11 cellular contexts compared by ENCODE assay signal in the genomic region with DNA sequence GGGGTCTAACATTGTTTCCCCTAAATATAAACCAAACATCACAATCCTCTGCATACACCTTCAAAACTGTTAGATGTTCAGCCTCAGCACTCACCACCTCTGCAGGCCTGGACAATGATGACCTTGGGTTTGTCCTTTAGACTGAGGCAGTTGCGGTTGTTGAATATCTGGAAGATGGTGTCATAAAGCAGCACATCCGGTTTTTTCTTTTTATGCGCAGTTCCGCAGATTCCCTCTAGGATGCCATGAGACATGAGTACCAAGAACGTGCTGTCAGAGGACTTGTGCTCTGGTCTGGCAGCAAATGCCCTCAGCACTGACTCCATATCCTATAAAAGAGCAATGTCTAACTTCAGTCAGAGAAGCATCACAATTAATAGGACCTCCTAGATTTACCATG. TPM values are rescaled to one million over a fixed set of nuclear protein-coding genes. Genes with fewer than 3 reads are reported as not detected.
A peak's percentile ranks its signal among the peaks of the same experiment; 100 is the strongest.
DNase-seq lines count a peak whose midpoint lies in the region; ATAC-seq, FAIRE-seq and TF ChIP-seq lines count a peak whose summit lies in the region.
"Had no signal": no experiment of that assay in that cellular context is flagged by ENCODE, and none has a peak within 500 bp of the region (broad histone marks: within the 10 kb centered on the region; RNA-seq: fewer than 3 reads in every experiment).

No MANE protein-coding gene starts in this region.

- TF ChIP-seq CTCF in epithelial cell of proximal tubule (conservative IDR thresholded peaks at IDR 0.05; ENCODE audit: low read depth, low read length) = peak; percentile 20

- H3K4me3 ChIP-seq in epithelial cell of proximal tubule (ENCODE audit: low read depth, low read length) = no peak overlapping the region
- H3K4me3 ChIP-seq: SJSA1 had no signal

- in situ Hi-C loops in ACHN (cut with HindIII; ENCODE audit: low pct_ligation_motif_present, low pct_unique_long_range_greater_than_20kb, low sequenced_read_pairs) = no loop called here

- DNase-seq in ACHN = peak; percentile 49
- peak; percentile 37 for DNase-seq in EL
- peak; percentile 41 for DNase-seq in NAMALWA (ENCODE audit: low spot score)
- DNase-seq in epithelial cell of proximal tubule (ENCODE audit: low read depth) = no peak
- DNase-seq in NCI-H187 (lab: John Stamatoyannopoulos, UW) = no peak
- DNase-seq in GM12891 (ENCODE audit: insufficient read length, low spot score) = no peak
- DNase-seq: NCI-H2107 had no signal

- ATAC-seq in GM18907 (IDR thresholded peaks at IDR 0.05; ENCODE audit: unreplicated experiment) = no peak
- ATAC-seq in GM18520 (IDR thresholded peaks at IDR 0.05; ENCODE audit: unreplicated experiment) = no peak

- no peak for FAIRE-seq in GM12891 (lab: Jason Lieb, UNC)

- no peak for TF ChIP-seq POLR2A in GM12891 (IDR thresholded peaks at IDR 0.05; ENCODE audit: low read depth, low read length)

TF ChIP-seq in GM12891, 5 proteins besides CTCF, POLR2A, EP300 and RAD21:
- TF ChIP-seq POU2F2 (IDR thresholded peaks at IDR 0.05; ENCODE audit: low read depth, low read length) (no peak), POLR2AphosphoS5 (IDR thresholded peaks at IDR 0.05; ENCODE audit: low read depth, low read length) (no peak), PAX5 (IDR thresholded peaks at IDR 0.05; ENCODE audit: insufficient read depth, low read length, severe bottlenecking) (no peak), SPI1 (IDR thresholded peaks at IDR 0.05; ENCODE audit: low read depth, low read length) (no peak)

RNA-seq across cellular contexts. Expression of gene CASP5, which starts 22.8 kb away (rescaled TPM):
- total RNA-seq in epithelial cell of proximal tubule = not detected in 2 replicates
- not detected for polyA plus RNA-seq in GM12891 (2012; ENCODE audit: low read depth, missing spikeins)
- total RNA-seq: kidney epithelial cell, SJSA1 had no signal

RNA-seq across cellular contexts. Expression of gene CASP4, which starts 31.8 kb away (rescaled TPM):
- 27.6 and 30.4 TPM in 2 replicates for total RNA-seq in epithelial cell of proximal tubule
- 68.7 TPM for polyA plus RNA-seq in GM12891 (2012; ENCODE audit: low read depth, missing spikeins)

RNA-seq across cellular contexts. Expression of gene CASP1, which starts 34.8 kb away (rescaled TPM):
- total RNA-seq in epithelial cell of proximal tubule = 0.29 TPM in 1 of 2 replicates, not detected in the other
- polyA plus RNA-seq in GM12891 (2012; ENCODE audit: low read depth, missing spikeins) = 59.5 TPM

RNA-seq across cellular contexts. Expression of gene CARD16, which starts 45.0 kb away (rescaled TPM):
- total RNA-seq in epithelial cell of proximal tubule = not detected in 2 replicates
- polyA plus RNA-seq in GM12891 (2012; ENCODE audit: low read depth, missing spikeins) = 33.7 TPM
- total RNA-seq: kidney epithelial cell had no signal

Comparison
In these comparisons a context has a peak if more than half of its experiments do, and no peak if none do; other contexts are left out.
1. DNase-seq: peak in ACHN (single experiment), EL (single experiment) and NAMALWA (single experiment); none in epithelial cell of proximal tubule (single experiment), NCI-H187 (0 of 2) and GM12891 (single experiment).